In the genomic region with DNA sequence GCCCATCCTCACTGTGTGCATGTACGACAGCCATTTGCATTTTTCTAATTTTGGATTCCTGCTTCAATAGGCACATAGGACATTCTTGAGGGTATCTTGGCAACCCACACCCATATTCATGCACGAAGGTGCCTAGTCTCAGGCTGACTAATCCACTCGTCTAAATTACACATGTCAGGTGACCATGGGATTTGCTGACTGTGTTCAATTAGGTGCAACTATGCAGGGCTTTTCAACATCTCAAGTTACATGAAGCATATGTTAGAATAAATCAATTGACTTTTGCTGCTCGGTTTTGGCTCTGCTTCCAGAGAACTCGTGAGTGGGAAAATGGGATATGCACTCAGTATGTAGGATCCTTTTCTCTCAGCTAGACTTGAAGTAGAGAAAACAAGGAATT, we compare ENCODE assay signal across 22 cellular contexts.
A peak's percentile ranks its signal among the peaks of the same experiment; 100 is the strongest.
DNase-seq lines count a peak whose midpoint lies in the region; ATAC-seq and TF ChIP-seq lines count a peak whose summit lies in the region.
"Had no signal": no experiment of that assay in that cellular context is flagged by ENCODE, and none has a peak within 500 bp of the region (broad histone marks: within the 10 kb centered on the region; RNA-seq: fewer than 3 reads in every experiment).

No MANE protein-coding gene starts in this region.

- H4K20me1 ChIP-seq in OCI-LY7 (ENCODE audit: insufficient read depth, low read length) = no peaks in the 10 kb centered on the region

- H3K4me3 ChIP-seq in fibroblast of mammary gland (ENCODE audit: control insufficient read depth, low read depth, low read length) (no peak overlapping the region), OCI-LY7 (ENCODE audit: low read depth, low read length, poor library complexity, severe bottlenecking) (no peak overlapping the region)
- H3K4me3 ChIP-seq: tibial artery had no signal

- H3K27ac Mint-ChIP-seq in T-helper 17 cell = no peak overlapping the region
- H3K27ac Mint-ChIP-seq: activated naive CD4-positive, alpha-beta T cell treated with anti-CD3 and anti-CD28 coated beads, Interleukin-2, amount 10 ng/mL, durations not matched to agents 7 days and 5 days; activated T-cell treated with anti-CD3 and anti-CD28 coated beads, Interleukin-2, amount 50 U/mL, for 24 hours; CD4-positive, CD25-positive, alpha-beta regulatory T cell had no signal

- H3K9me3 ChIP-seq in T-helper 17 cell (ENCODE audit: control insufficient read depth, low read length, poor library complexity, severe bottlenecking) (no peaks in the 10 kb centered on the region), OCI-LY7 (ENCODE audit: low read length) (no peaks in the 10 kb centered on the region)
- H3K9me3 ChIP-seq: tibial artery had no signal

- H3K4me1 ChIP-seq in OCI-LY7 (ENCODE audit: insufficient read depth, low read length, poor library complexity, severe bottlenecking) = no peaks in the 10 kb centered on the region
- H3K4me1 ChIP-seq: tibial artery had no signal

- H3K27me3 Mint-ChIP-seq in T-helper 17 cell = peaks cover 41% of the 10 kb centered on the region

- no peak for ATAC-seq in T-helper 17 cell
- no peak for ATAC-seq in GM21825 (IDR thresholded peaks at IDR 0.05; ENCODE audit: unreplicated experiment)
- ATAC-seq: left ventricle myocardium superior, right cardiac atrium had no signal

- H3K27ac ChIP-seq in OCI-LY7 (ENCODE audit: low read depth, low read length, poor library complexity, severe bottlenecking) = no peak overlapping the region
- H3K27ac ChIP-seq: brain microvascular endothelial cell, tibial artery had no signal

- TF ChIP-seq CTCF in AG09319 (IDR thresholded peaks at IDR 0.05; ENCODE audit: low read depth, low read length) = no peak
- TF ChIP-seq CTCF in fibroblast of mammary gland (conservative IDR thresholded peaks at IDR 0.05; ENCODE audit: control insufficient read depth, insufficient read depth, low read depth, low read length) = no peak
- TF ChIP-seq CTCF in OCI-LY7 (conservative IDR thresholded peaks at IDR 0.05; ENCODE audit: low read length) = no peak

- BruUV-seq in OCI-LY7 (replicated peaks; lab: Mats Ljungman, UMichigan) = no TSS peak

- peaks cover 2% of the 10 kb centered on the region for H3K36me3 Mint-ChIP-seq in T-helper 17 cell (ENCODE audit: low read depth)
- H3K36me3 Mint-ChIP-seq: activated naive CD4-positive, alpha-beta T cell treated with anti-CD3 and anti-CD28 coated beads, Interleukin-2, amount 10 ng/mL, durations not matched to agents 7 days and 5 days; CD4-positive, CD25-positive, alpha-beta regulatory T cell had no signal

- H3K9me2 ChIP-seq in OCI-LY7 (ENCODE audit: insufficient read depth, low read length) = no peaks in the 10 kb centered on the region

- H3K36me3 ChIP-seq in OCI-LY7 (ENCODE audit: insufficient read depth, low read length) = no peaks in the 10 kb centered on the region
- H3K36me3 ChIP-seq: brain microvascular endothelial cell, tibial artery had no signal

- no peak overlapping the region for H2AFZ ChIP-seq in OCI-LY7 (ENCODE audit: low read length)

- POLR2A ChIA-PET in OCI-LY7 (lab: Charles Lee) = interaction anchor here (1.0 kb wide), 1 partner anchor 681 kb away, joined by 3 read pairs; no protein-coding TSS in a partner anchor

- H3K79me2 ChIP-seq in OCI-LY7 (ENCODE audit: insufficient read depth, low read depth, low read length) = no peaks in the 10 kb centered on the region

- CTCF ChIA-PET in OCI-LY7 (lab: Charles Lee; ENCODE audit: unreplicated experiment) = no interaction called here

- no peaks in the 10 kb centered on the region for H3K4me1 Mint-ChIP-seq in T-helper 17 cell
- H3K4me1 Mint-ChIP-seq: activated naive CD4-positive, alpha-beta T cell treated with anti-CD3 and anti-CD28 coated beads, Interleukin-2, amount 10 ng/mL, durations not matched to agents 7 days and 5 days; CD4-positive, CD25-positive, alpha-beta regulatory T cell had no signal

- DNase-seq in AG09319 (ENCODE audit: extremely low read depth, low read depth) = peak; percentile 31
- peak; percentile 2 for DNase-seq in NCI-H1436 (lab: John Stamatoyannopoulos, UW)
- peak; percentile 35 for DNase-seq in RPMI7951 (ENCODE audit: low read depth)
- peak; percentile 43 for DNase-seq in fibroblast of mammary gland (ENCODE audit: low read depth)
- DNase-seq in T-helper 17 cell = no peak
- no peak for DNase-seq in OCI-LY7 (ENCODE audit: low spot score)
- no peak for DNase-seq in midbrain (lab: John Stamatoyannopoulos, UW)
- DNase-seq: ACHN; activated CD4-positive, alpha-beta T cell treated with anti-CD3 and anti-CD28 coated beads, Interleukin-2, amount 50 U/mL, for 48 hours; activated naive CD4-positive, alpha-beta T cell treated with anti-CD3 and anti-CD28 coated beads, Interleukin-2, amount 10 ng/mL, durations not matched to agents 7 days and 5 days; activated T-cell treated with anti-CD3 and anti-CD28 coated beads, Interleukin-2, amount 50 U/mL, for 24 hours; brain microvascular endothelial cell; CD4-positive, CD25-positive, alpha-beta regulatory T cell; DMS79 treated with DMSO at 0.1 percent for 48 hours; left ventricle myocardium superior; MM.1S; right cardiac atrium; Right ventricle myocardium superior; stimulated activated naive CD4-positive, alpha-beta T cell treated with Interleukin-2 at 50 U/mL for 16 hours; T-helper 1 cell; tibial artery had no signal

- H3K4me3 Mint-ChIP-seq in T-helper 17 cell = no peak overlapping the region
- H3K4me3 Mint-ChIP-seq: activated naive CD4-positive, alpha-beta T cell treated with anti-CD3 and anti-CD28 coated beads, Interleukin-2, amount 10 ng/mL, durations not matched to agents 7 days and 5 days; activated T-cell treated with anti-CD3 and anti-CD28 coated beads, Interleukin-2, amount 50 U/mL, for 24 hours; CD4-positive, CD25-positive, alpha-beta regulatory T cell had no signal

- intact Hi-C loops in OCI-LY7 (cut with micrococcal nuclease; ENCODE audit: unreplicated experiment) = no loop called here

- H3K4me2 ChIP-seq in OCI-LY7 (ENCODE audit: low read length) = no peak overlapping the region

Comparison
In these comparisons a context has a peak if more than half of its experiments do, and no peak if none do; other contexts are left out.
1. DNase-seq: peak in AG09319 (single experiment), NCI-H1436 (single experiment), RPMI7951 (single experiment) and fibroblast of mammary gland (single experiment); none in T-helper 17 cell (0 of 3), OCI-LY7 (single experiment) and midbrain (single experiment).